In genomic region chr16:68097088-68097487, GRCh38 we compare ENCODE assay signal across 1 cellular context.
TF ChIP-seq lines count a peak whose summit lies in the region.

No MANE protein-coding gene starts in this region.

TF ChIP-seq in K562, 482 proteins besides CTCF, POLR2A, EP300 and RAD21:
- TF ChIP-seq HMG20A (CRISPR knock-in tag; conservative IDR thresholded peaks at IDR 0.05) (no peak), ZNF174 (CRISPR knock-in tag; IDR thresholded peaks at IDR 0.05) (no peak), CHAMP1 (IDR thresholded peaks at IDR 0.05) (no peak), PURB (CRISPR knock-in tag; IDR thresholded peaks at IDR 0.05; ENCODE audit: low read depth) (no peak), CREB1 (IDR thresholded peaks at IDR 0.05) (no peak), CREB1 (CRISPR knock-in tag; IDR thresholded peaks at IDR 0.05) (no peak), SP2 (IDR thresholded peaks at IDR 0.05; ENCODE audit: extremely low read depth, low read depth, low read length, poor library complexity, severe bottlenecking) (no peak), CTCFL (IDR thresholded peaks at IDR 0.05; ENCODE audit: borderline replicate concordance, insufficient read depth, low read depth, low read length, poor library complexity, severe bottlenecking) (no peak), MCM2 (IDR thresholded peaks at IDR 0.05; ENCODE audit: low read depth) (no peak), ATF3 (IDR thresholded peaks at IDR 0.05) (no peak), ATF3 (CRISPR knock-in tag; conservative IDR thresholded peaks at IDR 0.05) (no peak), ZFPM2 (CRISPR knock-in tag; IDR thresholded peaks at IDR 0.05) (no peak), CREM (IDR thresholded peaks at IDR 0.05; ENCODE audit: low read depth) (no peak), ZNF217 (CRISPR knock-in tag; IDR thresholded peaks at IDR 0.05) (no peak), ZNF224 (CRISPR knock-in tag; IDR thresholded peaks at IDR 0.05) (no peak), HOMEZ (CRISPR knock-in tag; IDR thresholded peaks at IDR 0.05) (no peak), ZNF282 (CRISPR knock-in tag; IDR thresholded peaks at IDR 0.05) (no peak), ZNF76 (CRISPR knock-in tag; IDR thresholded peaks at IDR 0.05; ENCODE audit: borderline replicate concordance) (no peak)
